10 cellular contexts compared by ENCODE assay signal in the genomic region with DNA sequence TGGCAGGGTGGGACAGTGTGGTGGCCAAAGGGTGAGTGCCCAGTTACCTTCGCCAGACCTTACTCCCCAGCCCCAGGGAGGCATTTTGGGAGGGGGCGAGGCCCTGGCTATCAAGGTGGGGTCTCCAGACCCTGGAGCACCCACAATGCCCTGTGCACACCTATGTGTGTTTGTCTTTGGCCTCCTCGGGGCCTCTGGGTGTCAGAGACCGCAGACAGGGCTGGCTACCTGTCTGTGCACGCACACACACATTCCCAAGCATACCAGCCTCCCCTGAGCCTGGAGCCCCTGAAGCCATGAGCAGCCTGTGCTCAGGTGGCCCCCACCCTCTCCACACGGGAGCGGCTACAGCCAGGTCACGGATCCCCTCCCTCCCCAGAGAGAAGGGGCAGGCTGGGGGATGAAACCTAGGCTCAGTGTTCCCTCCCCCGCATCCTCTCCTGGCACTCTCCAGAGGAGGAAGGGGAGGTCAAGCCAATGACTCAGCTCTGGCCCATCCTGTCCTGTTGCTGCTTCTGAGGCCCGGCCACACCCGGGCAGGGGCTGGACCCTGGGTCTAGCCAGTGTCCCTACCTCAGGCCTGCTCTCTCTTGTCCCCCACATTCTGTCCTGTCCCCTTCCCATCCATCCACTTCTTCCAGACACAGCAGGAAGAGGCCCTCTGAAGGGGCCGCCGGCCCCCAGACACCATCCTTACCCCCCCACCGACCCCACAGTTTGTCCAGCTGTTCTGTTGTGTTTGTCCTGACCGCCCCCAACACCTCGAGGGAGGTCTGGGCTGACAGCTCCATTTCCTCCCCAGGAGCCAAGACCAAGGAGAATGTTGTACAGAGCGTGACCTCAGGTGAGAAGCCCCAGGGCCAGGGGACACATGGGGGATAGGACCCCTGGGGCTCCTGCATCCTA. TPM values are rescaled to one million over a fixed set of nuclear protein-coding genes. Genes with fewer than 3 reads are reported as not detected.
A peak's percentile ranks its signal among the peaks of the same experiment; 100 is the strongest.
DNase-seq lines count a peak whose midpoint lies in the region; ATAC-seq, FAIRE-seq and TF ChIP-seq lines count a peak whose summit lies in the region.
"Had no signal": no experiment of that assay in that cellular context is flagged by ENCODE, and none has a peak within 500 bp of the region (broad histone marks: within the 10 kb centered on the region; RNA-seq: fewer than 3 reads in every experiment).

No MANE protein-coding gene starts in this region.

- TF ChIP-seq EP300 in A549 (IDR thresholded peaks at IDR 0.05), result no peak
- no peak for TF ChIP-seq EP300 in H1 (IDR thresholded peaks at IDR 0.05; ENCODE audit: borderline replicate concordance in 1 of 2, low read depth in 2 of 2, low read length in 2 of 2)

- H3K4me1 ChIP-seq in A549 (peaks cover 48% of the 10 kb centered on the region), H1 (replicated peaks in 1 of 4; ENCODE audit: control insufficient read depth in 3 of 4, insufficient read depth in 4 of 4, low read length in 3 of 4) (peaks cover 16 to 53% (median 42%) of the 10 kb centered on the region in 4 experiments), mesodermal cell (ENCODE audit: control insufficient read depth, insufficient read depth, low read length, poor library complexity, severe bottlenecking) (peaks cover 49% of the 10 kb centered on the region)

- H3K9me3 Mint-ChIP-seq in immature natural killer cell, result no peaks in the 10 kb centered on the region

- H3K27me3 ChIP-seq in H1 (replicated peaks in 1 of 4; ENCODE audit: control insufficient read depth in 3 of 4, extremely low read depth in 1 of 4, insufficient read depth in 3 of 4, low read length in 3 of 4), result no peaks in the 10 kb centered on the region
- H3K27me3 ChIP-seq: BLaER1 had no signal

- WGBS in A549 (ENCODE audit: missing lambda C conversion rate), result 38% methylated on average over 8 of the region's 17 CpGs
- 83% methylated on average over 13 of the region's 17 CpGs; no CpG with 5 or more reads in 1 of the 2 experiments for WGBS in H1 (ENCODE audit: extremely low coverage in 1 of 2, insufficient coverage in 1 of 2, insufficient read length in 1 of 2, insufficient replicate concordance in 2 of 2, low coverage in 1 of 2, low lambda C conversion rate in 2 of 2, missing lambda C conversion rate in 1 of 2), 2 experiments
- WGBS in mesodermal cell (ENCODE audit: insufficient coverage in 2 of 2), 2 experiments, result 50 to 67% methylated on average over 11 to 12 of the region's 17 CpGs

- no peaks in the 10 kb centered on the region for H3K36me3 ChIP-seq in H1 (ENCODE audit: control insufficient read depth in 2 of 4, insufficient read depth in 4 of 4, low read length in 3 of 4)
- no peaks in the 10 kb centered on the region for H3K36me3 ChIP-seq in mesodermal cell (ENCODE audit: control insufficient read depth, insufficient read depth, low read length)
- H3K36me3 ChIP-seq: BLaER1 had no signal

- H3K18ac ChIP-seq in H1 (ENCODE audit: extremely low read depth, low read length), result peak overlapping the region; percentile 93

- CTCF ChIA-PET in A549 (lab: Yijun Ruan, JAX), result interaction anchor here (0.8 to 5.6 kb wide), 7 partner anchors 8 to 776 kb away, joined by 3 to 23 read pairs (median 3); a partner anchor contains a TSS
- CTCF ChIA-PET in H1 (lab: Charles Lee; ENCODE audit: partially characterized antibody), result interaction anchor here (1.1 to 26.4 kb wide), 8 partner anchors 1 to 273 kb away, joined by 3 to 975 read pairs (median 8); a partner anchor contains a TSS

- no peak overlapping the region for H2AFZ ChIP-seq in H1 (ENCODE audit: low read length)

- peak overlapping the region; percentile 100 for H2AK5ac ChIP-seq in H1 (ENCODE audit: low read depth, low read length)

- peak overlapping the region; percentile 100; the same call in 1 of the 2 replicates for H2BK15ac ChIP-seq in H1 (ENCODE audit: low read length)

- H3K79me1 ChIP-seq in H1 (ENCODE audit: low read depth, low read length), result no peaks in the 10 kb centered on the region

- no peak overlapping the region for H3K23ac ChIP-seq in H1 (ENCODE audit: insufficient read length)

- H2BK5ac ChIP-seq in H1 (ENCODE audit: low read depth, low read length), result peak overlapping the region; percentile 99; the same call in 1 of the 2 replicates

- no peak for TF ChIP-seq RAD21 in A549 (conservative IDR thresholded peaks at IDR 0.05 in 1 of 2, IDR thresholded peaks at IDR 0.05 in 1 of 2)
- TF ChIP-seq RAD21 in H1 (IDR thresholded peaks at IDR 0.05 in 1 of 2, conservative IDR thresholded peaks at IDR 0.05 in 1 of 2; ENCODE audit: low read depth in 2 of 2, low read length in 2 of 2), result no peak

- peak overlapping the region; percentile 99; the same call in 1 of the 2 replicates for H2BK12ac ChIP-seq in H1 (ENCODE audit: low read depth, low read length)

- H3K4me2 ChIP-seq in A549, result peak overlapping the region; percentile 76
- H3K4me2 ChIP-seq in H1 (ENCODE audit: insufficient read depth in 1 of 2, low read depth in 2 of 2, low read length in 2 of 2), result no peak overlapping the region
- H3K4me2 ChIP-seq: BLaER1 had no signal

- no peaks in the 10 kb centered on the region for H3K36me3 Mint-ChIP-seq in immature natural killer cell

- H3K9ac ChIP-seq in H1 (replicated peaks in 1 of 4; ENCODE audit: extremely low read depth in 1 of 4, low read depth in 3 of 4, low read length in 3 of 4), result no peak overlapping the region
- H3K9ac ChIP-seq: BLaER1 had no signal

- no peak overlapping the region for H3K56ac ChIP-seq in H1 (replicated peaks; ENCODE audit: insufficient read length, low read depth, low read length)

- no peaks in the 10 kb centered on the region for H3K4me1 Mint-ChIP-seq in immature natural killer cell

- H3K27ac ChIP-seq in A549, result peak overlapping the region; percentile 68 to 89
- no peak overlapping the region for H3K27ac ChIP-seq in H1 (ENCODE audit: low read depth, low read length)
- peak overlapping the region; percentile 76 for H3K27ac ChIP-seq in mesodermal cell (ENCODE audit: low read depth, low read length, severe bottlenecking)
- H3K27ac ChIP-seq: BLaER1 had no signal

- H3K4ac ChIP-seq in H1 (replicated peaks; ENCODE audit: insufficient read length, low read depth, low read length), result peak overlapping the region; percentile 12

- H4K8ac ChIP-seq in H1 (ENCODE audit: extremely low read depth, insufficient read depth, low read length), result peak overlapping the region; percentile 53; the same call in 1 of the 2 replicates

- H3K14ac ChIP-seq in H1 (ENCODE audit: insufficient read length), result no peak overlapping the region

- DNase-seq in A549 (ENCODE audit: low read depth in 1 of 2, low spot score in 1 of 2) (peak; percentile 63 to 77), NCI-H460 (ENCODE audit: extremely low read depth, low read depth) (peak; percentile 48), H1 (ENCODE audit: low read depth in 1 of 2, low spot score in 2 of 2) (peak in 1 of 2 experiments; percentile 54), SKM-1 (lab: John Stamatoyannopoulos, UW; ENCODE audit: unreplicated experiment) (no peak), Ammon's horn (ENCODE audit: low spot score) (no peak), T1000 (lab: John Stamatoyannopoulos, UW) (no peak), immature natural killer cell (no peak)

- peak overlapping the region; percentile 96 for H4K91ac ChIP-seq in H1 (replicated peaks; ENCODE audit: insufficient read length, low read length)

- peak overlapping the region; percentile 99; the same call in 1 of the 2 replicates for H2BK20ac ChIP-seq in H1 (ENCODE audit: low read length)

- H4K5ac ChIP-seq in H1 (ENCODE audit: insufficient read length, low read depth, low read length), result peak overlapping the region; percentile 28

- no peak for TF ChIP-seq CTCF in A549 (IDR thresholded peaks at IDR 0.05)
- no peak for TF ChIP-seq CTCF in H1 (IDR thresholded peaks at IDR 0.05; ENCODE audit: control extremely low read depth in 1 of 3, insufficient read depth in 1 of 3, low read depth in 1 of 3, low read length in 3 of 3)

- no peaks in the 10 kb centered on the region for H3K79me2 ChIP-seq in H1 (ENCODE audit: control insufficient read depth in 1 of 2, insufficient read depth in 2 of 2, low read length in 2 of 2)

- TF ChIP-seq POLR2A in A549 (IDR thresholded peaks at IDR 0.05; ENCODE audit: low read length), result no peak
- no peak for TF ChIP-seq POLR2A in H1 (IDR thresholded peaks at IDR 0.05; ENCODE audit: control extremely low read depth in 1 of 2, low read depth in 2 of 2, low read length in 2 of 2)

- H2BK120ac ChIP-seq in H1 (replicated peaks; ENCODE audit: low read depth, low read length), result peak overlapping the region; percentile 79

- no peak overlapping the region for H3K27ac Mint-ChIP-seq in immature natural killer cell

- no peaks in the 10 kb centered on the region for H3K27me3 Mint-ChIP-seq in immature natural killer cell (ENCODE audit: low read depth in 3 of 3)

- H3K9me3 ChIP-seq in A549 (no peaks in the 10 kb centered on the region), H1 (ENCODE audit: insufficient read depth in 2 of 2, low read depth in 1 of 2, low read length in 1 of 2) (no peaks in the 10 kb centered on the region), mesodermal cell (ENCODE audit: control insufficient read depth, low read length) (no peaks in the 10 kb centered on the region)
- H3K9me3 ChIP-seq: BLaER1 had no signal

- ATAC-seq in A549, result peak; percentile 47 to 80; a peak in 4 of 6 replicates

- H3K4me3 ChIP-seq in A549 (0 out of 3 replicates have a peak overlapping the region, but pooled peaks have one; percentile 12), H1 (ENCODE audit: extremely low read depth in 1 of 4, insufficient read depth in 2 of 4, low read depth in 3 of 4, low read length in 4 of 4) (no peak overlapping the region), mesodermal cell (ENCODE audit: extremely low read depth, insufficient read depth, low read length, poor library complexity, severe bottlenecking) (no peak overlapping the region)
- H3K4me3 ChIP-seq: BLaER1 had no signal

- POLR2A ChIA-PET in A549 (lab: Yijun Ruan, JAX), result interaction anchor here (1.2 kb wide), 1 partner anchor 11 kb away, joined by 3 read pairs; no protein-coding TSS in a partner anchor
- POLR2A ChIA-PET in H1 (lab: Charles Lee; ENCODE audit: partially characterized antibody), result interaction anchor here (1.0 to 2.2 kb wide), 4 partner anchors 12 to 18 kb away, joined by 4 to 10 read pairs (median 5); no protein-coding TSS in a partner anchor

- H3K23me2 ChIP-seq in H1 (ENCODE audit: low read depth, low read length), result no peaks in the 10 kb centered on the region

- no peak overlapping the region for H3K4me3 Mint-ChIP-seq in immature natural killer cell

- H4K20me1 ChIP-seq in H1 (replicated peaks in 1 of 2; ENCODE audit: control insufficient read depth in 1 of 2, insufficient read depth in 2 of 2, low read length in 2 of 2), result no peaks in the 10 kb centered on the region
- H4K20me1 ChIP-seq: BLaER1 had no signal

- no peak for FAIRE-seq in A549 (lab: Jason Lieb, UNC)
- FAIRE-seq in H1 (lab: Jason Lieb, UNC), result no peak
- FAIRE-seq: frontal cortex had no signal

RNA-seq across cellular contexts. Expression of a gene that starts 0.7 kb away (rescaled TPM):
- polyA plus RNA-seq in A549 (2011; rRNA removed) (14.0 and 17.9 TPM in 2 replicates), A549 (2017; fragmentation: RNase III; extraction: RNeasy Plus Mini Kit Qiagen cat#74134 plus additional on column Dnase treatment) (7.4 to 9.9 TPM (median 8.4 TPM) in 3 replicates), H1 (2011; rRNA removed) (12.2 and 14.6 TPM in 2 replicates), immature natural killer cell (not detected)
- 26.0 and 30.4 TPM in 2 replicates for polyA plus RNA-seq in A549 (2012; cell fraction: cytosol; rRNA removed)
- 17.8 and 19.6 TPM in 2 replicates for polyA plus RNA-seq in A549 (2012; cell fraction: nucleus; rRNA removed)
- 10.0 and 13.5 TPM in 2 replicates for polyA minus RNA-seq in A549 (2011; rRNA and poly(A)+ RNA removed)
- total RNA-seq in NCI-H460 (2014; rRNA removed; shearing (Covaris generic)), result 14.6 and 18.9 TPM in 2 replicates
- polyA plus RNA-seq in NCI-H460 (2014; cell fraction: nucleus; rRNA removed), result 29.0 and 32.5 TPM in 2 replicates
- total RNA-seq in H1 (2021; fragmentation: NEBNext Ultra II Directional; extraction: Animal tissue kit (Norgen Biotek cat#: 25700)), result 4.4 and 4.8 TPM in 2 replicates
- 22.4 TPM for polyA plus RNA-seq in H1 (2011; cell fraction: cytosol; rRNA removed)
- polyA plus RNA-seq in H1 (2011; cell fraction: nucleus; rRNA removed), result 13.2 TPM
- polyA plus RNA-seq in H1 (2012, experiment 1 of 2), result 6.8 to 14.9 TPM (median 10.7 TPM) in 4 replicates
- 8.0 TPM for polyA plus RNA-seq in H1 (2012, experiment 2 of 2)
- 6.2 TPM for polyA plus RNA-seq in H1 (2013, experiment 1 of 2)
- 5.9 TPM for polyA plus RNA-seq in H1 (2013, experiment 2 of 2)
- 0.88 and 3.1 TPM in 2 replicates for polyA minus RNA-seq in H1 (2011; rRNA and poly(A)+ RNA removed)
- 3.0 TPM for polyA minus RNA-seq in H1 (2011; cell fraction: cytosol; rRNA and poly(A)+ RNA removed)
- 4.1 TPM for polyA minus RNA-seq in H1 (2011; cell fraction: nucleus; rRNA and poly(A)+ RNA removed)
- polyA plus RNA-seq in mesodermal cell (2013, experiment 1 of 2), result 23.5 TPM
- polyA plus RNA-seq in mesodermal cell (2013, experiment 2 of 2), result 18.6 TPM

RNA-seq across cellular contexts. Expression of a gene that starts 1.7 kb away (rescaled TPM):
- polyA plus RNA-seq in A549 (2011; rRNA removed) (1.1 and 1.4 TPM in 2 replicates), A549 (2017; fragmentation: RNase III; extraction: RNeasy Plus Mini Kit Qiagen cat#74134 plus additional on column Dnase treatment) (0.33 to 0.54 TPM (median 0.35 TPM) in 3 replicates), H1 (2011; rRNA removed) (1.1 and 1.2 TPM in 2 replicates), immature natural killer cell (not detected)
- 0.36 and 0.54 TPM in 2 replicates for polyA plus RNA-seq in A549 (2012; cell fraction: cytosol; rRNA removed)
- 0.67 and 0.81 TPM in 2 replicates for polyA plus RNA-seq in A549 (2012; cell fraction: nucleus; rRNA removed)
- 1.3 and 1.7 TPM in 2 replicates for polyA minus RNA-seq in A549 (2011; rRNA and poly(A)+ RNA removed)
- 0.37 and 0.40 TPM in 2 replicates for total RNA-seq in NCI-H460 (2014; rRNA removed; shearing (Covaris generic))
- 1.0 and 1.4 TPM in 2 replicates for polyA plus RNA-seq in NCI-H460 (2014; cell fraction: nucleus; rRNA removed)
- total RNA-seq in H1 (2021; fragmentation: NEBNext Ultra II Directional; extraction: Animal tissue kit (Norgen Biotek cat#: 25700)), result 0.96 and 1.2 TPM in 2 replicates
- 3.0 TPM for polyA plus RNA-seq in H1 (2011; cell fraction: cytosol; rRNA removed)
- 2.9 TPM for polyA plus RNA-seq in H1 (2011; cell fraction: nucleus; rRNA removed)
- polyA plus RNA-seq in H1 (2012, experiment 1 of 2), result 0.52 to 2.5 TPM (median 2.0 TPM) in 4 replicates
- 0.93 TPM for polyA plus RNA-seq in H1 (2012, experiment 2 of 2)
- polyA plus RNA-seq in H1 (2013, experiment 1 of 2), result 2.1 TPM
- polyA plus RNA-seq in H1 (2013, experiment 2 of 2), result 1.8 TPM
- polyA minus RNA-seq in H1 (2011; rRNA and poly(A)+ RNA removed), result 2.3 and 2.7 TPM in 2 replicates
- polyA minus RNA-seq in H1 (2011; cell fraction: cytosol; rRNA and poly(A)+ RNA removed), result 1.1 TPM
- 1.4 TPM for polyA minus RNA-seq in H1 (2011; cell fraction: nucleus; rRNA and poly(A)+ RNA removed)
- polyA plus RNA-seq in mesodermal cell (2013, experiment 1 of 2), result 46.3 TPM
- polyA plus RNA-seq in mesodermal cell (2013, experiment 2 of 2), result 27.6 TPM

RNA-seq across cellular contexts. Expression of a gene that starts 9.2 kb away (rescaled TPM):
- polyA plus RNA-seq in A549 (2011; rRNA removed) (not detected in 2 replicates), A549 (2017; fragmentation: RNase III; extraction: RNeasy Plus Mini Kit Qiagen cat#74134 plus additional on column Dnase treatment) (not detected in 3 replicates), H1 (2011; rRNA removed) (not detected in 2 replicates), immature natural killer cell (not detected)
- not detected in 2 replicates for polyA plus RNA-seq in A549 (2012; cell fraction: cytosol; rRNA removed)
- not detected in 2 replicates for polyA plus RNA-seq in A549 (2012; cell fraction: nucleus; rRNA removed)
- polyA minus RNA-seq in A549 (2011; rRNA and poly(A)+ RNA removed), result not detected in 2 replicates
- not detected in 2 replicates for total RNA-seq in NCI-H460 (2014; rRNA removed; shearing (Covaris generic))
- polyA plus RNA-seq in NCI-H460 (2014; cell fraction: nucleus; rRNA removed), result not detected in 2 replicates
- not detected in 2 replicates for total RNA-seq in H1 (2021; fragmentation: NEBNext Ultra II Directional; extraction: Animal tissue kit (Norgen Biotek cat#: 25700))
- polyA plus RNA-seq in H1 (2011; cell fraction: cytosol; rRNA removed), result not detected
- polyA plus RNA-seq in H1 (2011; cell fraction: nucleus; rRNA removed), result not detected
- not detected in 4 replicates for polyA plus RNA-seq in H1 (2012, experiment 1 of 2)
- not detected for polyA plus RNA-seq in H1 (2012, experiment 2 of 2)
- 0.08 TPM for polyA plus RNA-seq in H1 (2013, experiment 1 of 2)
- 0.20 TPM for polyA plus RNA-seq in H1 (2013, experiment 2 of 2)
- not detected in 2 replicates for polyA minus RNA-seq in H1 (2011; rRNA and poly(A)+ RNA removed)
- polyA minus RNA-seq in H1 (2011; cell fraction: cytosol; rRNA and poly(A)+ RNA removed), result not detected
- polyA minus RNA-seq in H1 (2011; cell fraction: nucleus; rRNA and poly(A)+ RNA removed), result not detected
- polyA plus RNA-seq in mesodermal cell (2013, experiment 1 of 2), result 0.48 TPM
- not detected for polyA plus RNA-seq in mesodermal cell (2013, experiment 2 of 2)

Comparison
In these comparisons a context has a peak if more than half of its experiments do, and no peak if none do; other contexts are left out.
1. DNase-seq: peak in A549 (2 of 2) and NCI-H460 (single experiment); none in SKM-1 (single experiment), Ammon's horn (single experiment), T1000 (single experiment) and immature natural killer cell (0 of 3).
2. RNA of a gene that starts 0.7 kb away (polyA plus RNA-seq): 7.4 to 30.4 TPM in A549 and 5.9 to 22.4 TPM in H1; not detected in immature natural killer cell; every median in the first group is over 4 times any median in the second.